ENCODE assay signal across 28 cellular contexts in the genomic region with DNA sequence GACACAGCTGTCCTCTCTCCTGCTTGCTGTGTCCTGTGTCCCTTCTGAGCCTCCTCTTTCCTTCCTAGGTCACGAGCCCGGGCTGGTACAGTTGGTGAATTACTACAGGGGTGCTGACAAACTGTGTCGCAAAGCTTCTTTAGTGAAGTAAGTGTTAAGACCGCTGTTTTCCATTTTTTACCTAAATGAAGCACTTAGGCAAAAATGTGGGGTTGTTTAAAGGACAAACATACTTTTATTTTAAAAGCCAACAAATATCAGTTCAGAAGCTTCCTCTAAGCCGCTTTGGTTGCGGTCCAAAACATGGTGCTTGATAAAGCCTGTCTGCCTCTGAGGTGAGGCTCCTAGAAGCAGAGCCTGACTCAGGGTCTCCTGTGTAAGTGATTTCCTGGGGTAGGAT.
"Had no signal": no experiment of that assay in that cellular context is flagged by ENCODE, and none has a peak within 500 bp of the region (broad histone marks: within the 10 kb centered on the region; RNA-seq: fewer than 3 reads in every experiment).

No MANE protein-coding gene starts in this region.

- H3K9me3 ChIP-seq: adrenal gland had no signal

- H3K4me3 Mint-ChIP-seq: activated CD8-positive, alpha-beta T cell treated with anti-CD3 and anti-CD28 coated beads, Interleukin-2, amount 10 ng/mL, durations not matched to agents 7 days and 5 days; activated naive CD4-positive, alpha-beta T cell treated with anti-CD3 and anti-CD28 coated beads for 36 hours; activated naive CD8-positive, alpha-beta T cell; activated T-cell treated with anti-CD3 and anti-CD28 coated beads, Interleukin-2, amount 50 U/mL, for 4 hours had no signal

- H3K27ac ChIP-seq: adrenal gland, KMS-11, SK-N-MC had no signal

- H3K27ac Mint-ChIP-seq: activated CD8-positive, alpha-beta T cell treated with anti-CD3 and anti-CD28 coated beads, Interleukin-2, amount 10 ng/mL, durations not matched to agents 7 days and 5 days; activated naive CD4-positive, alpha-beta T cell treated with anti-CD3 and anti-CD28 coated beads for 36 hours; activated naive CD8-positive, alpha-beta T cell had no signal

- DNase-seq: activated CD4-positive, alpha-beta T cell treated with anti-CD3 and anti-CD28 coated beads for 4 hours; activated CD4-positive, alpha-beta T cell treated with anti-CD3 and anti-CD28 coated beads, Interleukin-2, amount 50 U/mL, for 4 hours; activated CD4-positive, CD25-positive, alpha-beta regulatory T cell; activated CD8-positive, alpha-beta memory T cell treated with anti-CD3 and anti-CD28 coated beads, Interleukin-2, amount 50 U/mL, for 48 hours; activated CD8-positive, alpha-beta T cell treated with anti-CD3 and anti-CD28 coated beads, Interleukin-2, amount 10 ng/mL, durations not matched to agents 7 days and 5 days; activated gamma-delta T cell; activated naive CD4-positive, alpha-beta T cell treated with anti-CD3 and anti-CD28 coated beads for 36 hours; activated T-cell treated with anti-CD3 and anti-CD28 coated beads, Interleukin-2, amount 50 U/mL, for 4 hours; anterior cingulate cortex; caudate nucleus; MM.1S; NCI-H1105; NCI-H1436; NCI-H1694 treated with DMSO at 0.1 percent for 48 hours; NCI-H2029 treated with DMSO at 0.1 percent for 48 hours; NCI-H345; NCI-H510A; NCI-H526 treated with DMSO at 0.1 percent for 48 hours; NK-92 treated with Interleukin-12 subunit alpha and Interleukin-12 subunit beta, amount 100 ng/mL, for 24 hours; OCI-M1; RPMI8226; T-helper 1 cell had no signal

- H3K9me3 Mint-ChIP-seq: activated naive CD4-positive, alpha-beta T cell treated with anti-CD3 and anti-CD28 coated beads for 36 hours; activated T-cell treated with anti-CD3 and anti-CD28 coated beads, Interleukin-2, amount 50 U/mL, for 4 hours had no signal

- ATAC-seq: activated CD8-positive, alpha-beta T cell treated with anti-CD3 and anti-CD28 coated beads, Interleukin-2, amount 10 ng/mL, durations not matched to agents 7 days and 5 days; activated T-cell treated with anti-CD3 and anti-CD28 coated beads, Interleukin-2, amount 50 U/mL, for 4 hours; Panc1; Right ventricle myocardium inferior had no signal

- H3K9ac ChIP-seq: KMS-11 had no signal

- H3K4me3 ChIP-seq: adrenal gland, SK-N-MC had no signal

- H3K27me3 ChIP-seq: adrenal gland had no signal

- H3K36me3 ChIP-seq: adrenal gland had no signal

- H3K4me2 ChIP-seq: KMS-11 had no signal

- H3K27me3 Mint-ChIP-seq: activated naive CD8-positive, alpha-beta T cell had no signal
